ENCODE assay signal across 1 cellular context in genomic region chr17:3474212-3474611, GRCh38.
TF ChIP-seq lines count a peak whose summit lies in the region.

No MANE protein-coding gene starts in this region.

TF ChIP-seq in HepG2, 621 proteins besides CTCF, POLR2A, EP300 and RAD21 (continued from another document and continues in another):
- TF ChIP-seq PAXIP1 (CRISPR knock-in tag; conservative IDR thresholded peaks at IDR 0.05) = peak; percentile 87
- peak; percentile 19; the same call in 1 of the 2 replicates for TF ChIP-seq HNF4G (IDR thresholded peaks at IDR 0.05; ENCODE audit: borderline replicate concordance, low read depth, low read length)
- TF ChIP-seq HNF4G (CRISPR knock-in tag; IDR thresholded peaks at IDR 0.05; ENCODE audit: borderline replicate concordance, low read depth) = no peak
- TF ChIP-seq CREM (IDR thresholded peaks at IDR 0.05) = peak; percentile 55; the same call in 1 of the 2 replicates
- no peak for TF ChIP-seq CREM (CRISPR knock-in tag; IDR thresholded peaks at IDR 0.05)
- no peak for TF ChIP-seq REL (CRISPR knock-in tag; conservative IDR thresholded peaks at IDR 0.05)
- peak; percentile 75 for TF ChIP-seq FOXK1 (CRISPR knock-in tag; IDR thresholded peaks at IDR 0.05; ENCODE audit: borderline replicate concordance, low read depth)
- TF ChIP-seq ISX (CRISPR knock-in tag; conservative IDR thresholded peaks at IDR 0.05) = no peak
- TF ChIP-seq, protein P1, sequence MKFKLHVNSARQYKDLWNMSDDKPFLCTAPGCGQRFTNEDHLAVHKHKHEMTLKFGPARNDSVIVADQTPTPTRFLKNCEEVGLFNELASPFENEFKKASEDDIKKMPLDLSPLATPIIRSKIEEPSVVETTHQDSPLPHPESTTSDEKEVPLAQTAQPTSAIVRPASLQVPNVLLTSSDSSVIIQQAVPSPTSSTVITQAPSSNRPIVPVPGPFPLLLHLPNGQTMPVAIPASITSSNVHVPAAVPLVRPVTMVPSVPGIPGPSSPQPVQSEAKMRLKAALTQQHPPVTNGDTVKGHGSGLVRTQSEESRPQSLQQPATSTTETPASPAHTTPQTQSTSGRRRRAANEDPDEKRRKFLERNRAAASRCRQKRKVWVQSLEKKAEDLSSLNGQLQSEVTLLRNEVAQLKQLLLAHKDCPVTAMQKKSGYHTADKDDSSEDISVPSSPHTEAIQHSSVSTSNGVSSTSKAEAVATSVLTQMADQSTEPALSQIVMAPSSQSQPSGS (CRISPR knock-in tag; IDR thresholded peaks at IDR 0.05) = peak; percentile 24; the same call in 1 of the 2 replicates
- peak; percentile 29; the same call in 1 of the 2 replicates for TF ChIP-seq NCOR1 (IDR thresholded peaks at IDR 0.05; ENCODE audit: borderline replicate concordance, low read length)
- TF ChIP-seq IKZF5 (CRISPR knock-in tag; IDR thresholded peaks at IDR 0.05) = peak; percentile 25; the same call in 1 of the 2 replicates
- peak; percentile 87 for TF ChIP-seq FOXP4 (CRISPR knock-in tag; IDR thresholded peaks at IDR 0.05)
- peak; percentile 56; the same call in 1 of the 2 replicates for TF ChIP-seq FOXP1 (IDR thresholded peaks at IDR 0.05)
- TF ChIP-seq FOXP1 (CRISPR knock-in tag; IDR thresholded peaks at IDR 0.05) = peak; percentile 96
- TF ChIP-seq MIXL1 (CRISPR knock-in tag; IDR thresholded peaks at IDR 0.05) = peak; percentile 35; the same call in 1 of the 2 replicates
- TF ChIP-seq, protein P2, sequence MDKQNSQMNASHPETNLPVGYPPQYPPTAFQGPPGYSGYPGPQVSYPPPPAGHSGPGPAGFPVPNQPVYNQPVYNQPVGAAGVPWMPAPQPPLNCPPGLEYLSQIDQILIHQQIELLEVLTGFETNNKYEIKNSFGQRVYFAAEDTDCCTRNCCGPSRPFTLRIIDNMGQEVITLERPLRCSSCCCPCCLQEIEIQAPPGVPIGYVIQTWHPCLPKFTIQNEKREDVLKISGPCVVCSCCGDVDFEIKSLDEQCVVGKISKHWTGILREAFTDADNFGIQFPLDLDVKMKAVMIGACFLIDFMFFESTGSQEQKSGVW (CRISPR knock-in tag; IDR thresholded peaks at IDR 0.05; ENCODE audit: borderline replicate concordance) = no peak
- peak; percentile 91 for TF ChIP-seq NFE2L2 (IDR thresholded peaks at IDR 0.05; ENCODE audit: low read length)
- TF ChIP-seq RFX5 (IDR thresholded peaks at IDR 0.05; ENCODE audit: low read depth, low read length) = peak; percentile 25; the same call in 1 of the 2 replicates
- peak; percentile 77 for TF ChIP-seq RFX1 (IDR thresholded peaks at IDR 0.05)
- TF ChIP-seq REST (IDR thresholded peaks at IDR 0.05; ENCODE audit: borderline replicate concordance in 1 of 2, low read depth in 1 of 2, low read length in 2 of 2) = 0 out of 4 replicates have a peak, but pooled peaks of 1 of the 2 experiments have one; percentile 15
- TF ChIP-seq KLF9 (CRISPR knock-in tag; IDR thresholded peaks at IDR 0.05; ENCODE audit: low read depth) = no peak
- TF ChIP-seq, protein P3, sequence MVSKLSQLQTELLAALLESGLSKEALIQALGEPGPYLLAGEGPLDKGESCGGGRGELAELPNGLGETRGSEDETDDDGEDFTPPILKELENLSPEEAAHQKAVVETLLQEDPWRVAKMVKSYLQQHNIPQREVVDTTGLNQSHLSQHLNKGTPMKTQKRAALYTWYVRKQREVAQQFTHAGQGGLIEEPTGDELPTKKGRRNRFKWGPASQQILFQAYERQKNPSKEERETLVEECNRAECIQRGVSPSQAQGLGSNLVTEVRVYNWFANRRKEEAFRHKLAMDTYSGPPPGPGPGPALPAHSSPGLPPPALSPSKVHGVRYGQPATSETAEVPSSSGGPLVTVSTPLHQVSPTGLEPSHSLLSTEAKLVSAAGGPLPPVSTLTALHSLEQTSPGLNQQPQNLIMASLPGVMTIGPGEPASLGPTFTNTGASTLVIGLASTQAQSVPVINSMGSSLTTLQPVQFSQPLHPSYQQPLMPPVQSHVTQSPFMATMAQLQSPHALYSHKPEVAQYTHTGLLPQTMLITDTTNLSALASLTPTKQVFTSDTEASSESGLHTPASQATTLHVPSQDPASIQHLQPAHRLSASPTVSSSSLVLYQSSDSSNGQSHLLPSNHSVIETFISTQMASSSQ (IDR thresholded peaks at IDR 0.05; ENCODE audit: low read depth) = peak; percentile 79
- TF ChIP-seq, protein P3 (CRISPR knock-in tag; IDR thresholded peaks at IDR 0.05; ENCODE audit: borderline replicate concordance) = no peak
- 0 out of 2 replicates have a peak, but pooled peaks have one; percentile 11 for TF ChIP-seq THRA (CRISPR knock-in tag; IDR thresholded peaks at IDR 0.05; ENCODE audit: borderline replicate concordance)
- TF ChIP-seq E2F2 (CRISPR knock-in tag; IDR thresholded peaks at IDR 0.05; ENCODE audit: borderline replicate concordance) = no peak
- no peak for TF ChIP-seq ATRX (CRISPR knock-in tag; IDR thresholded peaks at IDR 0.05; ENCODE audit: borderline replicate concordance)
- TF ChIP-seq SAP130 (CRISPR knock-in tag; IDR thresholded peaks at IDR 0.05; ENCODE audit: low read depth) = peak; percentile 63
- TF ChIP-seq, protein P4, sequence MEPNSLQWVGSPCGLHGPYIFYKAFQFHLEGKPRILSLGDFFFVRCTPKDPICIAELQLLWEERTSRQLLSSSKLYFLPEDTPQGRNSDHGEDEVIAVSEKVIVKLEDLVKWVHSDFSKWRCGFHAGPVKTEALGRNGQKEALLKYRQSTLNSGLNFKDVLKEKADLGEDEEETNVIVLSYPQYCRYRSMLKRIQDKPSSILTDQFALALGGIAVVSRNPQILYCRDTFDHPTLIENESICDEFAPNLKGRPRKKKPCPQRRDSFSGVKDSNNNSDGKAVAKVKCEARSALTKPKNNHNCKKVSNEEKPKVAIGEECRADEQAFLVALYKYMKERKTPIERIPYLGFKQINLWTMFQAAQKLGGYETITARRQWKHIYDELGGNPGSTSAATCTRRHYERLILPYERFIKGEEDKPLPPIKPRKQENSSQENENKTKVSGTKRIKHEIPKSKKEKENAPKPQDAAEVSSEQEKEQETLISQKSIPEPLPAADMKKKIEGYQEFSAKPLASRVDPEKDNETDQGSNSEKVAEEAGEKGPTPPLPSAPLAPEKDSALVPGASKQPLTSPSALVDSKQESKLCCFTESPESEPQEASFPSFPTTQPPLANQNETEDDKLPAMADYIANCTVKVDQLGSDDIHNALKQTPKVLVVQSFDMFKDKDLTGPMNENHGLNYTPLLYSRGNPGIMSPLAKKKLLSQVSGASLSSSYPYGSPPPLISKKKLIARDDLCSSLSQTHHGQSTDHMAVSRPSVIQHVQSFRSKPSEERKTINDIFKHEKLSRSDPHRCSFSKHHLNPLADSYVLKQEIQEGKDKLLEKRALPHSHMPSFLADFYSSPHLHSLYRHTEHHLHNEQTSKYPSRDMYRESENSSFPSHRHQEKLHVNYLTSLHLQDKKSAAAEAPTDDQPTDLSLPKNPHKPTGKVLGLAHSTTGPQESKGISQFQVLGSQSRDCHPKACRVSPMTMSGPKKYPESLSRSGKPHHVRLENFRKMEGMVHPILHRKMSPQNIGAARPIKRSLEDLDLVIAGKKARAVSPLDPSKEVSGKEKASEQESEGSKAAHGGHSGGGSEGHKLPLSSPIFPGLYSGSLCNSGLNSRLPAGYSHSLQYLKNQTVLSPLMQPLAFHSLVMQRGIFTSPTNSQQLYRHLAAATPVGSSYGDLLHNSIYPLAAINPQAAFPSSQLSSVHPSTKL (CRISPR knock-in tag; IDR thresholded peaks at IDR 0.05) = peak; percentile 63
- peak; percentile 45 for TF ChIP-seq TBL1XR1 (IDR thresholded peaks at IDR 0.05; ENCODE audit: borderline replicate concordance, low read length, partially characterized antibody)
